In genomic region chr1:201085902-201086735, GRCh38 we compare ENCODE assay signal across 8 cellular contexts. TPM values are rescaled to one million over a fixed set of nuclear protein-coding genes. Genes with fewer than 3 reads are reported as not detected.
DNase-seq lines count a peak whose midpoint lies in the region; ATAC-seq, FAIRE-seq and TF ChIP-seq lines count a peak whose summit lies in the region.

No MANE protein-coding gene starts in this region.

- H3K9me3 Mint-ChIP-seq in activated CD4-positive, alpha-beta T cell treated with anti-CD3 and anti-CD28 coated beads, Interleukin-2, amount 10 ng/mL, durations not matched to agents 24 days and 14 days, result no peaks in the 10 kb centered on the region
- H3K9me3 Mint-ChIP-seq in natural killer cell, result no peaks in the 10 kb centered on the region

- peak; percentile 66 for DNase-seq in SIG-M5 treated with dmso at 0.1 percent for 504 hours (lab: John Stamatoyannopoulos, UW; ENCODE audit: unreplicated experiment)
- DNase-seq in SIG-M5 (lab: John Stamatoyannopoulos, UW), result no peak
- peak; percentile 47 for DNase-seq in NCI-H1092 treated with DMSO at 0.1 percent for 48 hours (lab: John Stamatoyannopoulos, UW)
- DNase-seq in activated CD4-positive, alpha-beta T cell treated with anti-CD3 and anti-CD28 coated beads, Interleukin-2, amount 10 ng/mL, durations not matched to agents 24 days and 14 days, result peak; percentile 73
- DNase-seq in natural killer cell, result no peak
- peak; percentile 74 for DNase-seq in urothelium cell line (ENCODE audit: low spot score)

- no peak for FAIRE-seq in urothelium cell line (lab: Jason Lieb, UNC)

- ATAC-seq in esophagus mucosa (peak; percentile 72), natural killer cell (peak in 2 of 3 donors; percentile 36 to 71), GM21526 (IDR thresholded peaks at IDR 0.05; ENCODE audit: low FRiP score, unreplicated experiment) (no peak)

- intact Hi-C loops in activated CD4-positive, alpha-beta T cell treated with anti-CD3 and anti-CD28 coated beads, Interleukin-2, amount 10 ng/mL, durations not matched to agents 24 days and 14 days (cut with micrococcal nuclease), result loop anchor here (1.0 kb wide), 1 partner anchor 28 kb away; no protein-coding TSS in a partner anchor
- intact Hi-C loops in natural killer cell (cut with micrococcal nuclease), result loop anchor here (2.0 kb wide), 1 partner anchor 33 kb away; no protein-coding TSS in a partner anchor

- H3K36me3 Mint-ChIP-seq in activated CD4-positive, alpha-beta T cell treated with anti-CD3 and anti-CD28 coated beads, Interleukin-2, amount 10 ng/mL, durations not matched to agents 24 days and 14 days (ENCODE audit: low read depth), result no peaks in the 10 kb centered on the region
- H3K36me3 Mint-ChIP-seq in natural killer cell, result no peaks in the 10 kb centered on the region

- peaks cover 22% of the 10 kb centered on the region for H3K27me3 Mint-ChIP-seq in activated CD4-positive, alpha-beta T cell treated with anti-CD3 and anti-CD28 coated beads, Interleukin-2, amount 10 ng/mL, durations not matched to agents 24 days and 14 days
- H3K27me3 Mint-ChIP-seq in natural killer cell (ENCODE audit: low read depth in 2 of 2), result peaks cover 16% of the 10 kb centered on the region in 2 donors

- H3K4me3 Mint-ChIP-seq in activated CD4-positive, alpha-beta T cell treated with anti-CD3 and anti-CD28 coated beads, Interleukin-2, amount 10 ng/mL, durations not matched to agents 24 days and 14 days, result no peak overlapping the region
- no peak overlapping the region for H3K4me3 Mint-ChIP-seq in natural killer cell

- no peaks in the 10 kb centered on the region for H3K4me1 Mint-ChIP-seq in activated CD4-positive, alpha-beta T cell treated with anti-CD3 and anti-CD28 coated beads, Interleukin-2, amount 10 ng/mL, durations not matched to agents 24 days and 14 days
- H3K4me1 Mint-ChIP-seq in natural killer cell, result no peaks in the 10 kb centered on the region

- H3K27ac Mint-ChIP-seq in activated CD4-positive, alpha-beta T cell treated with anti-CD3 and anti-CD28 coated beads, Interleukin-2, amount 10 ng/mL, durations not matched to agents 24 days and 14 days, result no peak overlapping the region
- no peak overlapping the region for H3K27ac Mint-ChIP-seq in natural killer cell

- peak; percentile 34 for TF ChIP-seq CTCF in natural killer cell (IDR thresholded peaks at IDR 0.05)

RNA-seq across cellular contexts. Expression of gene CACNA1S, which starts 26.1 kb away (rescaled TPM):
- total RNA-seq in activated CD4-positive, alpha-beta T cell treated with anti-CD3 and anti-CD28 coated beads, Interleukin-2, amount 10 ng/mL, durations not matched to agents 24 days and 14 days, result not detected in 2 replicates
- total RNA-seq in esophagus mucosa, result not detected
- total RNA-seq in natural killer cell, result not detected

RNA-seq across cellular contexts. Expression of gene ASCL5, which starts 40.9 kb away (rescaled TPM):
- not detected in 2 replicates for total RNA-seq in activated CD4-positive, alpha-beta T cell treated with anti-CD3 and anti-CD28 coated beads, Interleukin-2, amount 10 ng/mL, durations not matched to agents 24 days and 14 days
- total RNA-seq in esophagus mucosa, result not detected
- total RNA-seq in natural killer cell, result not detected

Comparison
In these comparisons a context has a peak if more than half of its experiments do, and no peak if none do; other contexts are left out.
1. DNase-seq: peak in SIG-M5 treated with dmso at 0.1 percent for 504 hours (single experiment), NCI-H1092 treated with DMSO at 0.1 percent for 48 hours (single experiment), activated CD4-positive, alpha-beta T cell treated with anti-CD3 and anti-CD28 coated beads, Interleukin-2, amount 10 ng/mL, durations not matched to agents 24 days and 14 days (single experiment) and urothelium cell line (single experiment); none in SIG-M5 (single experiment) and natural killer cell (single experiment).